Comparison of ENCODE assay signal across 8 cellular contexts in genomic region chr16:50806099-50807062, GRCh38.
DNase-seq lines count a peak whose midpoint lies in the region; ATAC-seq, FAIRE-seq and TF ChIP-seq lines count a peak whose summit lies in the region.

No MANE protein-coding gene starts in this region.

- H3K9me3 Mint-ChIP-seq in T-cell, result no peaks in the 10 kb centered on the region

- FAIRE-seq in urothelium cell line (lab: Jason Lieb, UNC), result no peak

- WGBS in prostate gland, result 8% methylated on average over 26 of the region's 26 CpGs

- H3K4me3 Mint-ChIP-seq in T-cell, result peak overlapping the region; percentile 63 to 78 (median 65)

- peak; percentile 72 for DNase-seq in NCI-H1417 treated with DMSO at 0.1 percent for 48 hours (lab: John Stamatoyannopoulos, UW)
- peak; percentile 61 to 86 (median 80) for DNase-seq in T-cell
- peak; percentile 38 to 97 (median 87) for DNase-seq in amygdala (lab: John Stamatoyannopoulos, UW)
- peak; percentile 86 for DNase-seq in left ventricle myocardium superior
- peak; percentile 86 for DNase-seq in prostate gland (ENCODE audit: low spot score)
- peak; percentile 83 for DNase-seq in urothelium cell line (ENCODE audit: low spot score)

- ATAC-seq in HG02840 (IDR thresholded peaks at IDR 0.05; ENCODE audit: low FRiP score, unreplicated experiment) (peak; percentile 89), T-cell (replicated peaks in 1 of 4) (peak; percentile 91 to 93 (median 92)), left ventricle myocardium superior (peak; percentile 96)

- CTCF ChIA-PET in T-cell (lab: Charles Lee), result interaction anchor here (0.5 to 3.5 kb wide), 82 partner anchors 8 to 1273 kb away, joined by 3 to 62 read pairs (median 5); partner anchors contain the start of genes CNEP1R1 (in 1 of the 2), CYLD (in 1 of the 2), HEATR3 (in 1 of the 2) and SNX20 (in 1 of the 2)

- H3K27ac Mint-ChIP-seq in T-cell, result peak overlapping the region; percentile 72 to 78

- peak overlapping the region in 1 of 2 donors; percentile 58 for H3K27ac ChIP-seq in prostate gland

- POLR2A ChIA-PET in T-cell (lab: Charles Lee), result interaction anchor here in 1 of 2 donors (0.6 kb wide), 1 partner anchor 813 kb away, joined by 3 read pairs; no protein-coding TSS in a partner anchor

- no peaks in the 10 kb centered on the region for H3K27me3 Mint-ChIP-seq in T-cell

- no peaks in the 10 kb centered on the region for H3K4me1 ChIP-seq in prostate gland (replicated peaks)

- no peaks in the 10 kb centered on the region for H3K9me3 ChIP-seq in prostate gland

- H3K27me3 ChIP-seq in prostate gland (replicated peaks; ENCODE audit: insufficient read depth), result no peaks in the 10 kb centered on the region

- no peak overlapping the region for H3K4me3 ChIP-seq in GM12875 (ENCODE audit: low read depth, low read length)
- H3K4me3 ChIP-seq in prostate gland, result peak overlapping the region in 1 of 2 donors; percentile 23

- peaks cover 13 to 21% (median 16%) of the 10 kb centered on the region in 3 donors for H3K4me1 Mint-ChIP-seq in T-cell

- no peaks in the 10 kb centered on the region for H3K36me3 Mint-ChIP-seq in T-cell

- peak; percentile 82 for TF ChIP-seq CTCF in GM12875 (IDR thresholded peaks at IDR 0.05; ENCODE audit: borderline replicate concordance, insufficient read depth, low read depth, low read length)
- peak; percentile 76 to 95 (median 86) for TF ChIP-seq CTCF in prostate gland (IDR thresholded peaks at IDR 0.05)

- H3K36me3 ChIP-seq in prostate gland, result no peaks in the 10 kb centered on the region

- intact Hi-C loops in left ventricle myocardium superior (cut with micrococcal nuclease) (no loop called here), prostate gland (cut with DNase I) (loop anchor here (2.0 to 10.0 kb wide), 6 partner anchors 54 to 779 kb away; partner anchors contain the start of genes CNEP1R1 and NKD1)

- no peak for TF ChIP-seq POLR2A in prostate gland (IDR thresholded peaks at IDR 0.05)
